Comparison of ENCODE assay signal across 8 cellular contexts in genomic region chr14:104793703-104793959, GRCh38. TPM values are rescaled to one million over a fixed set of nuclear protein-coding genes. Genes with fewer than 3 reads are reported as not detected.
DNase-seq lines count a peak whose midpoint lies in the region; ATAC-seq, FAIRE-seq and TF ChIP-seq lines count a peak whose summit lies in the region.

No MANE protein-coding gene starts in this region.

- H3K79me1 ChIP-seq in trophoblast cell (ENCODE audit: low read length): peaks cover 15% of the 10 kb centered on the region

- H3K27me3 ChIP-seq in DND-41 (ENCODE audit: insufficient read depth, low read length, poor library complexity): no peaks in the 10 kb centered on the region
- no peaks in the 10 kb centered on the region for H3K27me3 ChIP-seq in endothelial cell of umbilical vein (ENCODE audit: control insufficient read depth in 2 of 2, insufficient read depth in 2 of 2, low read length in 2 of 2)
- peaks cover 5% of the 10 kb centered on the region for H3K27me3 ChIP-seq in trophoblast cell (ENCODE audit: insufficient read depth, low read length)
- H3K27me3 ChIP-seq in left lung: no peaks in the 10 kb centered on the region

- POLR2A ChIA-PET in RWPE1 (lab: Yijun Ruan, JAX; ENCODE audit: low non-redundant PET): no interaction called here
- POLR2A ChIA-PET in endothelial cell of umbilical vein (lab: Charles Lee): no interaction called here

- peaks cover 67% of the 10 kb centered on the region for H3K79me2 ChIP-seq in DND-41 (ENCODE audit: insufficient read depth, low read length)
- H3K79me2 ChIP-seq in endothelial cell of umbilical vein (ENCODE audit: control insufficient read depth, insufficient read depth, low read length): peaks cover 56% of the 10 kb centered on the region
- H3K79me2 ChIP-seq in trophoblast cell (ENCODE audit: control insufficient read depth, insufficient read depth, low read length, poor library complexity): peaks cover 25% of the 10 kb centered on the region

- DNase-seq in DND-41 (no peak), RWPE1 (ENCODE audit: low spot score) (no peak), endothelial cell of umbilical vein (ENCODE audit: low read depth, low spot score) (no peak), trophoblast cell (no peak), lower leg skin (ENCODE audit: low spot score in 2 of 2) (no peak), left lung (no peak), SW480 (ENCODE audit: low spot score) (no peak), amniotic stem cell (lab: John Stamatoyannopoulos, UW) (no peak)

- H2AFZ ChIP-seq in DND-41 (ENCODE audit: low read depth, low read length): no peak overlapping the region
- H2AFZ ChIP-seq in endothelial cell of umbilical vein (ENCODE audit: low read depth, low read length): no peak overlapping the region
- no peak overlapping the region for H2AFZ ChIP-seq in trophoblast cell (ENCODE audit: insufficient read depth, low read length, poor library complexity)

- H3K27ac ChIP-seq in DND-41 (ENCODE audit: low read length): peak overlapping the region; percentile 75; the same call in 1 of the 2 replicates
- peak overlapping the region; percentile 84 for H3K27ac ChIP-seq in RWPE1
- no peak overlapping the region for H3K27ac ChIP-seq in endothelial cell of umbilical vein (ENCODE audit: insufficient read depth, low read depth, low read length)
- H3K27ac ChIP-seq in trophoblast cell (ENCODE audit: low read depth, low read length): no peak overlapping the region
- no peak overlapping the region for H3K27ac ChIP-seq in left lung

- no peaks in the 10 kb centered on the region for H3K9me3 ChIP-seq in DND-41 (ENCODE audit: insufficient read depth, low read length, severe bottlenecking)
- H3K9me3 ChIP-seq in endothelial cell of umbilical vein (replicated peaks; ENCODE audit: control insufficient read depth, insufficient read depth, low read length): no peaks in the 10 kb centered on the region
- H3K9me3 ChIP-seq in trophoblast cell (ENCODE audit: insufficient read depth, low read depth, low read length): peaks cover 7% of the 10 kb centered on the region
- no peaks in the 10 kb centered on the region for H3K9me3 ChIP-seq in left lung

- no peak overlapping the region for H4K91ac ChIP-seq in trophoblast cell (ENCODE audit: low read depth, low read length)

- H3K4ac ChIP-seq in trophoblast cell (ENCODE audit: low read depth, low read length): peak overlapping the region; percentile 31

- TF ChIP-seq POLR2A in endothelial cell of umbilical vein (IDR thresholded peaks at IDR 0.05; ENCODE audit: low read depth, low read length): no peak
- TF ChIP-seq POLR2A in lower leg skin (IDR thresholded peaks at IDR 0.05): no peak

- no peak overlapping the region for H2BK5ac ChIP-seq in trophoblast cell (ENCODE audit: low read depth, low read length, poor library complexity)

- H2BK120ac ChIP-seq in trophoblast cell (ENCODE audit: insufficient read depth, low read length, poor library complexity): no peak overlapping the region

- dilution Hi-C loops in endothelial cell of umbilical vein (cut with MboI; ENCODE audit: extremely low pct_ligation_motif_present, low sequenced_read_pairs): no loop called here

- no peak for FAIRE-seq in endothelial cell of umbilical vein (lab: Jason Lieb, UNC)

- H3K36me3 ChIP-seq in DND-41 (ENCODE audit: insufficient read depth, low read length) (peaks cover 54% of the 10 kb centered on the region), endothelial cell of umbilical vein (ENCODE audit: control insufficient read depth in 2 of 2, extremely low read depth in 1 of 2, insufficient read depth in 2 of 2, low read length in 2 of 2) (peaks cover 2 to 18% of the 10 kb centered on the region in 2 experiments), trophoblast cell (ENCODE audit: control insufficient read depth in 1 of 2, insufficient read depth in 2 of 2, low read length in 2 of 2) (peaks cover 41 to 47% of the 10 kb centered on the region in 2 experiments), left lung (peaks cover 0 to 40% of the 10 kb centered on the region in 2 donors)

- H3K4me1 ChIP-seq in DND-41 (ENCODE audit: insufficient read depth, low read length): peaks cover 44% of the 10 kb centered on the region
- peaks cover 10% of the 10 kb centered on the region for H3K4me1 ChIP-seq in endothelial cell of umbilical vein (ENCODE audit: control insufficient read depth, extremely low read depth, insufficient read depth, low read length)
- H3K4me1 ChIP-seq in trophoblast cell (ENCODE audit: control insufficient read depth in 1 of 2, insufficient read depth in 2 of 2, low read length in 2 of 2): peaks cover 16 to 20% of the 10 kb centered on the region in 2 experiments
- peaks cover 29 to 77% of the 10 kb centered on the region in 2 donors for H3K4me1 ChIP-seq in left lung

- H2AK5ac ChIP-seq in trophoblast cell (ENCODE audit: low read length): no peak overlapping the region

- H4K8ac ChIP-seq in trophoblast cell (ENCODE audit: low read depth, low read length): peak overlapping the region; percentile 6

- peak overlapping the region; percentile 98 for H3K4me2 ChIP-seq in DND-41 (ENCODE audit: insufficient read depth, low read length)
- H3K4me2 ChIP-seq in endothelial cell of umbilical vein (ENCODE audit: insufficient read depth, low read length): peak overlapping the region; percentile 44
- H3K4me2 ChIP-seq in trophoblast cell (ENCODE audit: low read length): peak overlapping the region; percentile 75

- intact Hi-C loops in endothelial cell of umbilical vein (cut with micrococcal nuclease) (no loop called here), lower leg skin (cut with DNase I; ENCODE audit: low total_unique reads) (no loop called here), left lung (cut with DNase I) (no loop called here)

- CTCF ChIA-PET in RWPE1 (lab: Yijun Ruan, JAX): no interaction called here
- CTCF ChIA-PET in endothelial cell of umbilical vein (lab: Charles Lee): interaction anchor here (3.0 kb wide), 1 partner anchor 25 kb away, joined by 14 read pairs; no protein-coding TSS in a partner anchor

- no peak overlapping the region for H2BK12ac ChIP-seq in trophoblast cell (ENCODE audit: low read length)

- no peaks in the 10 kb centered on the region for H3K9me1 ChIP-seq in endothelial cell of umbilical vein (replicated peaks; ENCODE audit: control insufficient read depth, extremely low read depth, insufficient read depth, low read length)

- WGBS in trophoblast cell (ENCODE audit: extremely low coverage, insufficient coverage, insufficient read length): no CpG with 5 or more reads among the region's 2 CpGs
- 81 to 86% methylated on average over 2 of the region's 2 CpGs for WGBS in lower leg skin, 2 donors

- H3K14ac ChIP-seq in trophoblast cell (ENCODE audit: low read length): no peak overlapping the region

- H3K4me3 ChIP-seq in DND-41 (ENCODE audit: low read depth in 1 of 2, low read length in 2 of 2) (peak overlapping the region in 1 of 2 experiments; percentile 87; a peak in 3 of 4 replicates), endothelial cell of umbilical vein (replicated peaks in 1 of 3; ENCODE audit: insufficient read depth in 1 of 3, low read depth in 1 of 3, low read length in 3 of 3) (no peak overlapping the region), trophoblast cell (ENCODE audit: low read depth, low read length) (no peak overlapping the region), lower leg skin (ENCODE audit: low read depth, poor library complexity, severe bottlenecking) (no peak overlapping the region), left lung (peak overlapping the region in 1 of 2 donors; percentile 86)

- ATAC-seq in DND-41 (ENCODE audit: insufficient read depth, low read depth) (no peak), left lung (no peak)

- no TSS peak for BruUV-seq in endothelial cell of umbilical vein (replicated peaks; lab: Mats Ljungman, UMichigan)

- peak overlapping the region; percentile 95 for H3K9ac ChIP-seq in DND-41 (ENCODE audit: low read depth, low read length)
- H3K9ac ChIP-seq in endothelial cell of umbilical vein (replicated peaks; ENCODE audit: extremely low read depth, insufficient read depth, low read length): no peak overlapping the region
- no peak overlapping the region for H3K9ac ChIP-seq in trophoblast cell (ENCODE audit: low read length)

- no peak overlapping the region for H3K23ac ChIP-seq in trophoblast cell (ENCODE audit: low read length)

- TF ChIP-seq CTCF in DND-41 (IDR thresholded peaks at IDR 0.05; ENCODE audit: borderline replicate concordance, extremely low read depth, low read length, poor library complexity, severe bottlenecking) (no peak), RWPE1 (conservative IDR thresholded peaks at IDR 0.05; ENCODE audit: low read depth) (no peak), endothelial cell of umbilical vein (IDR thresholded peaks at IDR 0.05; ENCODE audit: extremely low read depth in 1 of 2, insufficient read depth in 1 of 2, low read depth in 1 of 2, low read length in 2 of 2) (no peak), lower leg skin (IDR thresholded peaks at IDR 0.05) (no peak), left lung (IDR thresholded peaks at IDR 0.05) (no peak)

- peak overlapping the region; percentile 71 for H3K18ac ChIP-seq in trophoblast cell (ENCODE audit: low read length)

- peaks cover 62% of the 10 kb centered on the region for H4K20me1 ChIP-seq in DND-41 (ENCODE audit: insufficient read depth, low read length)
- no peaks in the 10 kb centered on the region for H4K20me1 ChIP-seq in endothelial cell of umbilical vein (replicated peaks; ENCODE audit: control insufficient read depth, extremely low read depth, insufficient read depth, low read length)

- no peak overlapping the region for H4K12ac ChIP-seq in trophoblast cell (ENCODE audit: low read depth, low read length)

RNA-seq across cellular contexts. Expression of gene AKT1, which starts 1.9 kb away (rescaled TPM):
- 172 and 191 TPM in 2 replicates for total RNA-seq in endothelial cell of umbilical vein
- polyA plus RNA-seq in endothelial cell of umbilical vein: 177 and 186 TPM in 2 replicates
- 174 and 199 TPM in 2 replicates for polyA plus RNA-seq in endothelial cell of umbilical vein (2011; cell fraction: cytosol; rRNA removed)
- 309 and 317 TPM in 2 replicates for polyA plus RNA-seq in endothelial cell of umbilical vein (2011; cell fraction: nucleus; rRNA removed)
- 128 and 150 TPM in 2 replicates for polyA plus RNA-seq in endothelial cell of umbilical vein (2012)
- 156 and 177 TPM in 2 replicates for polyA minus RNA-seq in endothelial cell of umbilical vein
- polyA minus RNA-seq in endothelial cell of umbilical vein (2011; cell fraction: cytosol; rRNA and poly(A)+ RNA removed): 85.6 TPM
- polyA minus RNA-seq in endothelial cell of umbilical vein (2011; cell fraction: nucleus; rRNA and poly(A)+ RNA removed): 52.5 and 66.6 TPM in 2 replicates
- polyA plus RNA-seq in trophoblast cell (2013): 175 TPM in 2 replicates
- total RNA-seq in lower leg skin: 10 to 100 TPM; 51.9 to 91.0 (median 88.7) TPM
- total RNA-seq in left lung: 100 to 1,000 TPM; 173 to 176 TPM

RNA-seq across cellular contexts. Expression of gene ZBTB42, which starts 7.3 kb away (rescaled TPM):
- total RNA-seq in endothelial cell of umbilical vein: 3.8 and 4.0 TPM in 2 replicates
- 3.1 and 3.8 TPM in 2 replicates for polyA plus RNA-seq in endothelial cell of umbilical vein
- 1.8 and 2.4 TPM in 2 replicates for polyA plus RNA-seq in endothelial cell of umbilical vein (2011; cell fraction: cytosol; rRNA removed)
- polyA plus RNA-seq in endothelial cell of umbilical vein (2011; cell fraction: nucleus; rRNA removed): 1.2 and 1.3 TPM in 2 replicates
- polyA plus RNA-seq in endothelial cell of umbilical vein (2012): 2.0 and 2.6 TPM in 2 replicates
- polyA minus RNA-seq in endothelial cell of umbilical vein: 3.2 and 5.6 TPM in 2 replicates
- polyA minus RNA-seq in endothelial cell of umbilical vein (2011; cell fraction: cytosol; rRNA and poly(A)+ RNA removed): 2.8 TPM
- 1.8 and 2.3 TPM in 2 replicates for polyA minus RNA-seq in endothelial cell of umbilical vein (2011; cell fraction: nucleus; rRNA and poly(A)+ RNA removed)
- polyA plus RNA-seq in trophoblast cell (2013): 4.6 and 4.7 TPM in 2 replicates
- total RNA-seq in lower leg skin: 10 to 100 TPM in 2 of 4 donors, 1 to 10 TPM in 2; 1.6 to 11.9 (median 8.6) TPM
- 10 to 100 TPM in 1 of 2 donors, 1 to 10 TPM in 1; 9.9 to 12.1 TPM for total RNA-seq in left lung

RNA-seq across cellular contexts. Expression of gene SIVA1, which starts 40.7 kb away (rescaled TPM):
- total RNA-seq in endothelial cell of umbilical vein: 92.7 and 101 TPM in 2 replicates
- polyA plus RNA-seq in endothelial cell of umbilical vein: 299 and 364 TPM in 2 replicates
- 142 and 221 TPM in 2 replicates for polyA plus RNA-seq in endothelial cell of umbilical vein (2011; cell fraction: cytosol; rRNA removed)
- polyA plus RNA-seq in endothelial cell of umbilical vein (2011; cell fraction: nucleus; rRNA removed): 95.9 and 108 TPM in 2 replicates
- 63.8 and 64.6 TPM in 2 replicates for polyA plus RNA-seq in endothelial cell of umbilical vein (2012)
- polyA minus RNA-seq in endothelial cell of umbilical vein: 29.5 and 35.8 TPM in 2 replicates
- 107 TPM for polyA minus RNA-seq in endothelial cell of umbilical vein (2011; cell fraction: cytosol; rRNA and poly(A)+ RNA removed)
- polyA minus RNA-seq in endothelial cell of umbilical vein (2011; cell fraction: nucleus; rRNA and poly(A)+ RNA removed): 20.2 and 24.8 TPM in 2 replicates
- polyA plus RNA-seq in trophoblast cell (2013): 88.0 and 93.0 TPM in 2 replicates
- total RNA-seq in lower leg skin: 100 to 1,000 TPM; 162 to 174 (median 168) TPM
- total RNA-seq in left lung: 10 to 100 TPM; 59.2 to 69.5 TPM

Comparison
In these comparisons a context has a peak if more than half of its experiments do, and no peak if none do; other contexts are left out.
1. H3K27ac ChIP-seq: peak in DND-41 (single experiment) and RWPE1 (single experiment); none in endothelial cell of umbilical vein (single experiment), trophoblast cell (single experiment) and left lung (0 of 2).
2. H3K4me2 ChIP-seq: peak in every context shown above with its lines; median percentile 98 in DND-41; 75 in trophoblast cell; 44 in endothelial cell of umbilical vein.